Comparison of ENCODE assay signal across 9 cellular contexts in the genomic region with DNA sequence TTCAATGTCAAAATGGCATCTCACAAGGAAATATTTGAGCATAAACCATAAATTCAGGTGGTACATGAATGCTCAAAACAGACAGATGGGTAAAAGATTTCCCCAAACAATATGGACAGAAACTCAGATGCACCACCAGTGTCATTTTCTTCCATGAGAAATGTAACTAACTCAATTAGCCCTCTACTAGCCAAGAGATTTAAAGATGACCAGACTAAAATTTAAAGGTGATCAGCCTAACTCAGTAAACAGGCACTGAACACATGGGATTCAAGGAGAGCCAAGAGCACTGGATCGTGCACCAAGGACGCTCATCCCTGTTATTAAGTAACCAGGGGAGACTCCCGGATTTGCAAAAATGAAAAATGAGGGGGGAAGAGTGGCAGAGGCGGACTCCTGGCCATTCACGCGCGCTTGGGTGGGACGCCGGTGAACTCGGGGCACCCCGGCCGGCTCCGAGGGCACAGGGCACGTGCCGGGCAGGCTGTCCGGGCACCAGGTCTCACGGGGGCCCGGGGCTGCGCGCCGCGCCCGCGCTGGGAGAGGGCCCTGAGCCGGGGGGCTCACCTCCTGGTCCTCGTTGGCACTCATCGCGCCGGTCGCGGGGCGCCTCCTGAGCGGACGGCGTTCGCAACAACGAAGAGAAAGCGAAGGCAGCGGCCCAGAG. TPM values are rescaled to one million over a fixed set of nuclear protein-coding genes. Genes with fewer than 3 reads are reported as not detected.
DNase-seq lines count a peak whose midpoint lies in the region; ATAC-seq, FAIRE-seq and TF ChIP-seq lines count a peak whose summit lies in the region.
"Had no signal": no experiment of that assay in that cellular context is flagged by ENCODE, and none has a peak within 500 bp of the region (broad histone marks: within the 10 kb centered on the region; RNA-seq: fewer than 3 reads in every experiment).

No MANE protein-coding gene starts in this region.

- SMC1A ChIA-PET in GM12878 (lab: Charles Lee; ENCODE audit: uncharacterized antibody, unreplicated experiment): interaction anchor here (1.5 kb wide), 1 partner anchor 22 kb away, joined by 3 read pairs; no protein-coding TSS in a partner anchor

- POLR2A ChIA-PET in HEK293 (lab: Yijun Ruan, JAX): no interaction called here
- POLR2A ChIA-PET in Panc1 (lab: Charles Lee): no interaction called here
- POLR2A ChIA-PET in GM12878 (lab: Charles Lee): interaction anchor here (1.0 kb wide), 1 partner anchor 214 kb away, joined by 4 read pairs; a partner anchor contains a TSS

- H3K9me3 ChIP-seq in HEK293 (ENCODE audit: control insufficient read depth, insufficient read depth, low read depth, low read length) (no peaks in the 10 kb centered on the region), Panc1 (ENCODE audit: control insufficient read depth, insufficient read depth, low read depth, low read length) (no peaks in the 10 kb centered on the region), GM12878 (replicated peaks; ENCODE audit: control insufficient read depth, insufficient read depth, low read length) (no peaks in the 10 kb centered on the region), small intestine (ENCODE audit: control insufficient read depth, low read depth) (no peaks in the 10 kb centered on the region)

- no peaks in the 10 kb centered on the region for H3K27me3 ChIP-seq in Panc1 (ENCODE audit: control insufficient read depth, insufficient read depth, low read length)
- no peaks in the 10 kb centered on the region for H3K27me3 ChIP-seq in GM12878 (replicated peaks in 1 of 2; ENCODE audit: control insufficient read depth in 2 of 2, insufficient read depth in 2 of 2, low read length in 1 of 2)
- no peaks in the 10 kb centered on the region for H3K27me3 ChIP-seq in small intestine (ENCODE audit: control insufficient read depth in 2 of 2, insufficient read depth in 2 of 2, low read length in 2 of 2)

- CTCF ChIA-PET in HEK293 (lab: Yijun Ruan, JAX) (no interaction called here), Panc1 (lab: Charles Lee) (no interaction called here), GM12878 (lab: Yijun Ruan, JAX) (interaction anchor here (1.2 kb wide), 1 partner anchor 21 kb away, joined by 3 read pairs; no protein-coding TSS in a partner anchor)

- peak; percentile 28 for TF ChIP-seq POLR2A in GM10847 (IDR thresholded peaks at IDR 0.05; ENCODE audit: extremely low read depth, insufficient read length)
- no peak for TF ChIP-seq POLR2A in GM12878 (IDR thresholded peaks at IDR 0.05; ENCODE audit: low read depth, low read length)

- peak overlapping the region; percentile 94 for H3K9ac ChIP-seq in GM12878 (ENCODE audit: control insufficient read depth, insufficient read depth, low read length)

- under 1% methylated on average over 25 of the region's 39 CpGs for WGBS in GM12878 (ENCODE audit: insufficient coverage, insufficient replicate concordance, low lambda C conversion rate, missing lambda C conversion rate)
- WGBS in small intestine, 3 donors: 0 to 1% (median 1%) methylated on average over 17 to 38 of the region's 39 CpGs

- TF ChIP-seq EP300 in GM12878 (IDR thresholded peaks at IDR 0.05; ENCODE audit: borderline replicate concordance in 1 of 2, control insufficient read depth in 1 of 2, low read depth in 2 of 2, low read length in 2 of 2): no peak

- H3K4me2 ChIP-seq in GM12878 (ENCODE audit: control insufficient read depth, insufficient read depth): peak overlapping the region; percentile 90

- in situ Hi-C loops in Panc1 (cut with HindIII; ENCODE audit: low pct_unique_long_range_greater_than_20kb, low sequenced_read_pairs): no loop called here
- in situ Hi-C loops in GM12878 (cut with MboI): no loop called here

- peak; percentile 52 for ATAC-seq in Panc1
- ATAC-seq in GM12878: peak; percentile 49; the same call in 2 of the 3 replicates

- TF ChIP-seq RAD21 in GM12878 (IDR thresholded peaks at IDR 0.05; ENCODE audit: insufficient read depth, low read depth, low read length): no peak

- peak overlapping the region; percentile 84 for H2AFZ ChIP-seq in GM12878 (ENCODE audit: control insufficient read depth, low read depth, low read length)

- RAD21 ChIA-PET in GM12878 (lab: Charles Lee; ENCODE audit: unreplicated experiment): interaction anchor here (0.9 kb wide), 1 partner anchor 12 kb away, joined by 3 read pairs; no protein-coding TSS in a partner anchor

- H4K20me1 ChIP-seq in GM12878 (ENCODE audit: control insufficient read depth, insufficient read depth): no peaks in the 10 kb centered on the region

- FAIRE-seq in GM12878 (lab: Jason Lieb, UNC) (no peak), small intestine (lab: Jason Lieb, UNC) (no peak)
- FAIRE-seq: colon had no signal

- DNase-seq in Panc1 (ENCODE audit: low read depth, low spot score) (no peak), GM12878 (ENCODE audit: low read depth, low spot score) (no peak), iPS-NIHi11 (ENCODE audit: low spot score) (peak; percentile 71), small intestine (peak; percentile 39), NCI-H2196 (lab: John Stamatoyannopoulos, UW; ENCODE audit: unreplicated experiment) (no peak), H4 (ENCODE audit: low spot score) (no peak)

- H3K79me2 ChIP-seq in GM12878 (ENCODE audit: control insufficient read depth, insufficient read depth, low read length): peaks cover 35% of the 10 kb centered on the region

- H3K4me1 ChIP-seq in HEK293 (ENCODE audit: control insufficient read depth, insufficient read depth, low read length) (no peaks in the 10 kb centered on the region), Panc1 (ENCODE audit: control insufficient read depth, insufficient read depth, low read length) (0 out of 2 replicates have a peak, but pooled peaks cover 4% of the 10 kb centered on the region), GM12878 (ENCODE audit: control insufficient read depth, insufficient read depth, low read length) (no peaks in the 10 kb centered on the region), small intestine (ENCODE audit: control insufficient read depth in 2 of 2, insufficient read depth in 1 of 2, low read depth in 1 of 2, low read length in 1 of 2) (peaks cover 0 to 6% of the 10 kb centered on the region in 2 donors)

- H3K4me3 ChIP-seq in HEK293 (ENCODE audit: low read depth, low read length) (peak overlapping the region; percentile 49), Panc1 (ENCODE audit: low read depth in 2 of 2, low read length in 2 of 2) (peak overlapping the region; percentile 83 to 95), GM12878 (peak overlapping the region; percentile 80), small intestine (ENCODE audit: low read depth in 1 of 2, low read length in 2 of 2) (peak overlapping the region; percentile 83 to 84)

- no peak overlapping the region; the same call in 1 of the 2 replicates for H3K27ac ChIP-seq in HEK293 (ENCODE audit: extremely low read depth, low read depth, low read length)
- peak overlapping the region; percentile 89 for H3K27ac ChIP-seq in Panc1 (ENCODE audit: low read length)
- peak overlapping the region; percentile 83 for H3K27ac ChIP-seq in GM12878 (ENCODE audit: control insufficient read depth, insufficient read depth)
- peak overlapping the region; percentile 43 to 95 for H3K27ac ChIP-seq in small intestine (ENCODE audit: low read depth in 1 of 2, low read length in 1 of 2)

- intact Hi-C loops in Panc1 (cut with micrococcal nuclease; ENCODE audit: unreplicated experiment): no loop called here
- intact Hi-C loops in GM12878 (cut with micrococcal nuclease; ENCODE audit: unreplicated experiment): loop anchor here (2.0 kb wide), 1 partner anchor 154 kb away; a partner anchor contains a TSS

- H3K36me3 ChIP-seq in HEK293 (ENCODE audit: control insufficient read depth in 2 of 2, insufficient read depth in 1 of 2, low read length in 2 of 2) (peaks cover 0 to 17% of the 10 kb centered on the region in 2 experiments; a peak in 2 of 3 replicates), Panc1 (ENCODE audit: control insufficient read depth, insufficient read depth, low read length) (peaks cover 3% of the 10 kb centered on the region), GM12878 (ENCODE audit: control insufficient read depth in 2 of 2, insufficient read depth in 2 of 2, low read length in 1 of 2) (no peaks in the 10 kb centered on the region; a peak in 1 of 4 replicates), small intestine (ENCODE audit: control insufficient read depth in 2 of 2, insufficient read depth in 2 of 2, low read length in 2 of 2) (no peaks in the 10 kb centered on the region)

- TF ChIP-seq CTCF in HEK293 (tag by site-specific recombination; IDR thresholded peaks at IDR 0.05): no peak
- no peak for TF ChIP-seq CTCF in Panc1 (IDR thresholded peaks at IDR 0.05)
- no peak for TF ChIP-seq CTCF in GM12878 (IDR thresholded peaks at IDR 0.05 in 2 of 3, conservative IDR thresholded peaks at IDR 0.05 in 1 of 3; ENCODE audit: control insufficient read depth in 2 of 3, extremely low read depth in 1 of 3, insufficient read depth in 1 of 3, low read depth in 3 of 3, low read length in 3 of 3)

- no TSS peak for BruUV-seq in Panc1 (replicated peaks; lab: Mats Ljungman, UMichigan)
- no TSS peak for BruUV-seq in GM12878 (replicated peaks; lab: Mats Ljungman, UMichigan)

RNA-seq across cellular contexts. Expression of a gene that starts 0.5 kb away (rescaled TPM):
- total RNA-seq in Panc1 (2021; ENCODE audit: unreplicated experiment): 27.4 TPM
- polyA plus RNA-seq in Panc1 (2012; ENCODE audit: insufficient read length): 21.3 TPM
- total RNA-seq in GM12878 (2013; cell fraction: nucleolus; rRNA removed): 8.2 and 17.7 TPM in 2 replicates
- 21.8 and 23.9 TPM in 2 replicates for total RNA-seq in GM12878 (2014; rRNA removed)
- 23.1 and 23.6 TPM in 2 replicates for total RNA-seq in GM12878 (2014; rRNA removed; fragmentation: Illumina TruSeq; extraction: Trizol)
- total RNA-seq in GM12878 (2021): 18.6 TPM in 2 replicates
- polyA plus RNA-seq in GM12878 (2011; ENCODE audit: low read depth): 3.9 TPM
- polyA plus RNA-seq in GM12878 (2011; rRNA removed): 19.2 and 26.2 TPM in 2 replicates
- 5.1 and 5.8 TPM in 2 replicates for polyA plus RNA-seq in GM12878 (2011; cell fraction: cytosol; rRNA removed)
- polyA plus RNA-seq in GM12878 (2011; cell fraction: nucleus; rRNA removed): 3.7 and 4.1 TPM in 2 replicates
- polyA plus RNA-seq in GM12878 (2012): 9.0 and 10.2 TPM in 2 replicates
- 20.7 and 30.5 TPM in 2 replicates for polyA plus RNA-seq in GM12878 (2014; fragmentation: Illumina TruSeq; extraction: Trizol)
- polyA plus RNA-seq in GM12878 (2014; fragmentation: Nextera tagmentation; extraction: Ambion mirVana): 10 to 100 TPM; 11.2 to 12.2 TPM
- 15.3 and 15.8 TPM in 2 replicates for polyA plus RNA-seq in GM12878 (2014; rRNA removed)
- 10 to 100 TPM; 36.3 to 37.8 TPM for polyA plus RNA-seq in GM12878 (2016; fragmentation: Nextera tagmentation; extraction: Ambion mirVana)
- 1.8 and 3.1 TPM in 2 replicates for polyA minus RNA-seq in GM12878 (2011; rRNA and poly(A)+ RNA removed)
- polyA minus RNA-seq in GM12878 (2011; cell fraction: cytosol; rRNA and poly(A)+ RNA removed): 3.8 and 5.7 TPM in 2 replicates
- polyA minus RNA-seq in GM12878 (2011; cell fraction: nucleus; rRNA and poly(A)+ RNA removed): 1.8 and 6.2 TPM in 2 replicates
- 10 to 100 TPM; 10.3 to 13.4 (median 12.5) TPM for polyA plus RNA-seq in small intestine
- 21.4 and 32.3 TPM in 2 replicates for total RNA-seq in H4 (2014; rRNA removed; shearing (Covaris generic))

RNA-seq across cellular contexts. Expression of a gene that starts 0.6 kb away (rescaled TPM):
- total RNA-seq in Panc1 (2021; ENCODE audit: unreplicated experiment) (21.1 TPM), GM12878 (2014; rRNA removed) (22.4 and 31.4 TPM in 2 replicates), GM12878 (2014; rRNA removed; fragmentation: Illumina TruSeq; extraction: Trizol) (28.1 and 28.8 TPM in 2 replicates), GM12878 (2021) (24.5 and 26.2 TPM in 2 replicates)
- polyA plus RNA-seq in Panc1 (2012; ENCODE audit: insufficient read length): 10.7 TPM
- 108 and 122 TPM in 2 replicates for total RNA-seq in GM12878 (2013; cell fraction: nucleolus; rRNA removed)
- polyA plus RNA-seq in GM12878 (2011; ENCODE audit: low read depth): 9.1 TPM
- polyA plus RNA-seq in GM12878 (2011; rRNA removed) (40.5 and 59.9 TPM in 2 replicates), GM12878 (2014; fragmentation: Illumina TruSeq; extraction: Trizol) (36.1 and 40.5 TPM in 2 replicates), GM12878 (2014; fragmentation: Nextera tagmentation; extraction: Ambion mirVana) (1 to 10 TPM; 7.3 to 10.0 TPM), GM12878 (2014; rRNA removed) (17.7 and 20.4 TPM in 2 replicates), GM12878 (2016; fragmentation: Nextera tagmentation; extraction: Ambion mirVana) (10 to 100 TPM; 20.0 to 22.2 TPM), small intestine (10 to 100 TPM; 12.3 to 19.9 (median 18.4) TPM)
- 21.3 and 30.6 TPM in 2 replicates for polyA plus RNA-seq in GM12878 (2011; cell fraction: cytosol; rRNA removed)
- 31.2 and 32.5 TPM in 2 replicates for polyA plus RNA-seq in GM12878 (2011; cell fraction: nucleus; rRNA removed)
- 12.2 and 16.2 TPM in 2 replicates for polyA plus RNA-seq in GM12878 (2012)
- 51.9 and 60.3 TPM in 2 replicates for polyA minus RNA-seq in GM12878 (2011; rRNA and poly(A)+ RNA removed)
- 20.2 and 21.9 TPM in 2 replicates for polyA minus RNA-seq in GM12878 (2011; cell fraction: cytosol; rRNA and poly(A)+ RNA removed)
- 20.1 and 27.7 TPM in 2 replicates for polyA minus RNA-seq in GM12878 (2011; cell fraction: nucleus; rRNA and poly(A)+ RNA removed)
- 21.3 and 48.7 TPM in 2 replicates for total RNA-seq in H4 (2014; rRNA removed; shearing (Covaris generic))

Comparison
In these comparisons a context has a peak if more than half of its experiments do, and no peak if none do; other contexts are left out.
1. DNase-seq: peak in iPS-NIHi11 (single experiment) and small intestine (single experiment); none in Panc1 (single experiment), GM12878 (single experiment), NCI-H2196 (single experiment) and H4 (single experiment).
2. Peak in every context shown above with its lines, with median percentiles within 50 percentile points of each other: H3K4me3 ChIP-seq.